Comparison of ENCODE assay signal across 8 cellular contexts in the genomic region with DNA sequence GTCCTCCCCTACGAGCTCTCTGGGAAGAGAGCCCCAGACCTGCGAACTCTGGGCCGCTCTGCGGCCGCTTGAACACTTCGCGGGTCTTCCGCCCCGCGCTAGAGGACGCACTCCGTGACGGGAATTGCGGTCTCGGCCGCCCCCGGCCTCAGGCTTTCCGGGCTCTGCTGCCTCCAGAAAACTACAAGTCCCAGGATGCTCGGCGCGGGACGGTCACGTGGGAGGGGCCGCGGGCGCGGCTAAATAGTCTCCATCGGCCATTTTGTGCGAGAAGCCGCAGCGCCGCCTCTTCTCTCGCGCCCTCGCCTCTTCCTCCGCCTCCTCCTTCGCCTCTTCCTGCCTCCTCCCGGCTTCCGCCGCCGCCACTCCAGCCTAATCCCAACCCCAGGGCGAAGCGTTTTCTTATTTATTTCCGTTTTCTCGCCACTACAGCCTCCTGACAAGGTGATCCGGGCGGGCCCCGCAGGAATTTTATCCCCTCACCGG. TPM values are rescaled to one million over a fixed set of nuclear protein-coding genes. Genes with fewer than 3 reads are reported as not detected.
DNase-seq lines count a peak whose midpoint lies in the region; ATAC-seq and TF ChIP-seq lines count a peak whose summit lies in the region.

A gene (plus strand): TSS at position 269 of the 486 bp plus-strand sequence. CDS start 235 bp downstream, outside the sequence.

- CTCF ChIA-PET in GM10248 (lab: Yijun Ruan, JAX), result interaction anchor here (0.5 to 3.5 kb wide), 20 partner anchors 8 to 1501 kb away, joined by 3 to 28 read pairs (median 4); no protein-coding TSS in a partner anchor

- ATAC-seq in HG02571 (IDR thresholded peaks at IDR 0.05; ENCODE audit: unreplicated experiment) (peak; percentile 97), SK-N-SH treated with all-trans-retinoic acid at 6 μM for 48 hours (peak; percentile 96)
- peak; percentile 91 to 94 for ATAC-seq in activated naive CD4-positive, alpha-beta T cell treated with anti-CD3 and anti-CD28 coated beads, Interleukin-2, amount 50 U/mL, for 72 hours

- peaks cover 25 to 28% of the 10 kb centered on the region in 2 donors for H3K36me3 Mint-ChIP-seq in activated naive CD4-positive, alpha-beta T cell treated with anti-CD3 and anti-CD28 coated beads, Interleukin-2, amount 50 U/mL, for 72 hours

- WGBS in thyroid gland, 2 donors, result 0 to 1% methylated on average over 30 to 36 of the region's 49 CpGs

- H3K9me3 ChIP-seq in osteoblast (ENCODE audit: low read depth, low read length) (no peaks in the 10 kb centered on the region), thyroid gland (no peaks in the 10 kb centered on the region)

- peak within 1 kb of the TSS; percentile 85 for H3K4me2 ChIP-seq in osteoblast (ENCODE audit: insufficient read depth, low read length)

- peak; percentile 65 to 99 for TF ChIP-seq POLR2A in thyroid gland (IDR thresholded peaks at IDR 0.05)

- peak within 1 kb of the TSS; percentile 89 for H2AFZ ChIP-seq in osteoblast (ENCODE audit: low read length)

- H3K27ac Mint-ChIP-seq in activated naive CD4-positive, alpha-beta T cell treated with anti-CD3 and anti-CD28 coated beads, Interleukin-2, amount 50 U/mL, for 72 hours, result peak within 1 kb of the TSS; percentile 100

- DNase-seq in GM10248 (ENCODE audit: extremely low spot score) (peak; percentile 97), NCI-H1048 (lab: John Stamatoyannopoulos, UW) (peak; percentile 91), glomerular visceral epithelial cell (ENCODE audit: extremely low spot score) (peak; percentile 98), osteoblast (ENCODE audit: insufficient read length, low spot score, missing footprints) (peak; percentile 96), thyroid gland (peak; percentile 98 to 99)
- DNase-seq in activated naive CD4-positive, alpha-beta T cell treated with anti-CD3 and anti-CD28 coated beads, Interleukin-2, amount 50 U/mL, for 72 hours (ENCODE audit: low spot score in 2 of 2), result peak; percentile 98 to 99

- H3K27me3 ChIP-seq in osteoblast (ENCODE audit: insufficient read depth, low read length) (no peaks in the 10 kb centered on the region), thyroid gland (no peaks in the 10 kb centered on the region)

- H3K27ac ChIP-seq in osteoblast (ENCODE audit: low read depth, low read length) (peak within 1 kb of the TSS; percentile 89), thyroid gland (peak within 1 kb of the TSS; percentile 81 to 93 (median 86))

- TF ChIP-seq CTCF in GM10248 (IDR thresholded peaks at IDR 0.05; ENCODE audit: control extremely low read depth, extremely low read depth, low read depth, missing control alignments) (peak; percentile 91), osteoblast (IDR thresholded peaks at IDR 0.05; ENCODE audit: extremely low read depth, low read depth, low read length) (peak; percentile 92), thyroid gland (IDR thresholded peaks at IDR 0.05) (peak; percentile 58 to 92 (median 76))

- POLR2A ChIA-PET in GM10248 (lab: Yijun Ruan, JAX), result no interaction called here

- H3K9me3 Mint-ChIP-seq in activated naive CD4-positive, alpha-beta T cell treated with anti-CD3 and anti-CD28 coated beads, Interleukin-2, amount 50 U/mL, for 72 hours, result no peaks in the 10 kb centered on the region

- H3K36me3 ChIP-seq in osteoblast (ENCODE audit: insufficient read depth, low read length) (peaks cover 26% of the 10 kb centered on the region), thyroid gland (peaks cover 14 to 24% of the 10 kb centered on the region in 2 donors)

- peaks cover 19% of the 10 kb centered on the region for H3K79me2 ChIP-seq in osteoblast (ENCODE audit: insufficient read depth, low read length)

- H3K4me3 ChIP-seq in osteoblast (ENCODE audit: insufficient read depth, low read length) (peak within 1 kb of the TSS; percentile 88), thyroid gland (replicated peaks in 1 of 3) (peak within 1 kb of the TSS; percentile 81 to 91 (median 83))

- H3K4me1 ChIP-seq in osteoblast (ENCODE audit: insufficient read depth, low read length) (peaks cover 15% of the 10 kb centered on the region), thyroid gland (peaks cover 15 to 18% of the 10 kb centered on the region in 2 donors)

- H4K20me1 ChIP-seq in osteoblast (ENCODE audit: insufficient read depth, low read length), result peaks cover 2% of the 10 kb centered on the region

- intact Hi-C loops in thyroid gland (cut with DNase I), result no loop called here

TF ChIP-seq in SK-N-SH treated with all-trans-retinoic acid at 6 μM for 48 hours, 23 proteins besides CTCF, POLR2A, EP300 and RAD21:
- TF ChIP-seq ZNF8 (CRISPR knock-in tag; IDR thresholded peaks at IDR 0.05), result no peak; the same call in 1 of the 2 replicates
- no peak for TF ChIP-seq BACH2 (CRISPR knock-in tag; IDR thresholded peaks at IDR 0.05; ENCODE audit: borderline replicate concordance)
- TF ChIP-seq PPARA (CRISPR knock-in tag; IDR thresholded peaks at IDR 0.05; ENCODE audit: borderline replicate concordance), result no peak
- no peak for TF ChIP-seq GLIS3 (CRISPR knock-in tag; IDR thresholded peaks at IDR 0.05)
- TF ChIP-seq, protein P1, sequence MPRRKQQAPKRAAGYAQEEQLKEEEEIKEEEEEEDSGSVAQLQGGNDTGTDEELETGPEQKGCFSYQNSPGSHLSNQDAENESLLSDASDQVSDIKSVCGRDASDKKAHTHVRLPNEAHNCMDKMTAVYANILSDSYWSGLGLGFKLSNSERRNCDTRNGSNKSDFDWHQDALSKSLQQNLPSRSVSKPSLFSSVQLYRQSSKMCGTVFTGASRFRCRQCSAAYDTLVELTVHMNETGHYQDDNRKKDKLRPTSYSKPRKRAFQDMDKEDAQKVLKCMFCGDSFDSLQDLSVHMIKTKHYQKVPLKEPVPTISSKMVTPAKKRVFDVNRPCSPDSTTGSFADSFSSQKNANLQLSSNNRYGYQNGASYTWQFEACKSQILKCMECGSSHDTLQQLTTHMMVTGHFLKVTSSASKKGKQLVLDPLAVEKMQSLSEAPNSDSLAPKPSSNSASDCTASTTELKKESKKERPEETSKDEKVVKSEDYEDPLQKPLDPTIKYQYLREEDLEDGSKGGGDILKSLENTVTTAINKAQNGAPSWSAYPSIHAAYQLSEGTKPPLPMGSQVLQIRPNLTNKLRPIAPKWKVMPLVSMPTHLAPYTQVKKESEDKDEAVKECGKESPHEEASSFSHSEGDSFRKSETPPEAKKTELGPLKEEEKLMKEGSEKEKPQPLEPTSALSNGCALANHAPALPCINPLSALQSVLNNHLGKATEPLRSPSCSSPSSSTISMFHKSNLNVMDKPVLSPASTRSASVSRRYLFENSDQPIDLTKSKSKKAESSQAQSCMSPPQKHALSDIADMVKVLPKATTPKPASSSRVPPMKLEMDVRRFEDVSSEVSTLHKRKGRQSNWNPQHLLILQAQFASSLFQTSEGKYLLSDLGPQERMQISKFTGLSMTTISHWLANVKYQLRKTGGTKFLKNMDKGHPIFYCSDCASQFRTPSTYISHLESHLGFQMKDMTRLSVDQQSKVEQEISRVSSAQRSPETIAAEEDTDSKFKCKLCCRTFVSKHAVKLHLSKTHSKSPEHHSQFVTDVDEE (CRISPR knock-in tag; IDR thresholded peaks at IDR 0.05), result peak; percentile 20; the same call in 1 of the 2 replicates
- TF ChIP-seq, protein P2, sequence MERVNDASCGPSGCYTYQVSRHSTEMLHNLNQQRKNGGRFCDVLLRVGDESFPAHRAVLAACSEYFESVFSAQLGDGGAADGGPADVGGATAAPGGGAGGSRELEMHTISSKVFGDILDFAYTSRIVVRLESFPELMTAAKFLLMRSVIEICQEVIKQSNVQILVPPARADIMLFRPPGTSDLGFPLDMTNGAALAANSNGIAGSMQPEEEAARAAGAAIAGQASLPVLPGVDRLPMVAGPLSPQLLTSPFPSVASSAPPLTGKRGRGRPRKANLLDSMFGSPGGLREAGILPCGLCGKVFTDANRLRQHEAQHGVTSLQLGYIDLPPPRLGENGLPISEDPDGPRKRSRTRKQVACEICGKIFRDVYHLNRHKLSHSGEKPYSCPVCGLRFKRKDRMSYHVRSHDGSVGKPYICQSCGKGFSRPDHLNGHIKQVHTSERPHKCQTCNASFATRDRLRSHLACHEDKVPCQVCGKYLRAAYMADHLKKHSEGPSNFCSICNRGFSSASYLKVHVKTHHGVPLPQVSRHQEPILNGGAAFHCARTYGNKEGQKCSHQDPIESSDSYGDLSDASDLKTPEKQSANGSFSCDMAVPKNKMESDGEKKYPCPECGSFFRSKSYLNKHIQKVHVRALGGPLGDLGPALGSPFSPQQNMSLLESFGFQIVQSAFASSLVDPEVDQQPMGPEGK (CRISPR knock-in tag; IDR thresholded peaks at IDR 0.05; ENCODE audit: borderline replicate concordance), result no peak
- no peak for TF ChIP-seq ZC3H10 (CRISPR knock-in tag; IDR thresholded peaks at IDR 0.05)

RNA-seq across cellular contexts. Expression of the gene that starts here (rescaled TPM):
- 10 to 100 TPM; 35.4 to 88.2 TPM for total RNA-seq in activated naive CD4-positive, alpha-beta T cell treated with anti-CD3 and anti-CD28 coated beads, Interleukin-2, amount 50 U/mL, for 72 hours
- total RNA-seq in osteoblast (19.2 and 23.0 TPM in 2 replicates), thyroid gland (10 to 100 TPM; 20.9 to 46.1 (median 24.1) TPM)

Comparison
In these comparisons a context has a peak if more than half of its experiments do, and no peak if none do; other contexts are left out.
1. Peak in every context shown above with its lines: DNase-seq, ATAC-seq, H3K4me3 ChIP-seq and H3K27ac ChIP-seq.